In the genomic region with DNA sequence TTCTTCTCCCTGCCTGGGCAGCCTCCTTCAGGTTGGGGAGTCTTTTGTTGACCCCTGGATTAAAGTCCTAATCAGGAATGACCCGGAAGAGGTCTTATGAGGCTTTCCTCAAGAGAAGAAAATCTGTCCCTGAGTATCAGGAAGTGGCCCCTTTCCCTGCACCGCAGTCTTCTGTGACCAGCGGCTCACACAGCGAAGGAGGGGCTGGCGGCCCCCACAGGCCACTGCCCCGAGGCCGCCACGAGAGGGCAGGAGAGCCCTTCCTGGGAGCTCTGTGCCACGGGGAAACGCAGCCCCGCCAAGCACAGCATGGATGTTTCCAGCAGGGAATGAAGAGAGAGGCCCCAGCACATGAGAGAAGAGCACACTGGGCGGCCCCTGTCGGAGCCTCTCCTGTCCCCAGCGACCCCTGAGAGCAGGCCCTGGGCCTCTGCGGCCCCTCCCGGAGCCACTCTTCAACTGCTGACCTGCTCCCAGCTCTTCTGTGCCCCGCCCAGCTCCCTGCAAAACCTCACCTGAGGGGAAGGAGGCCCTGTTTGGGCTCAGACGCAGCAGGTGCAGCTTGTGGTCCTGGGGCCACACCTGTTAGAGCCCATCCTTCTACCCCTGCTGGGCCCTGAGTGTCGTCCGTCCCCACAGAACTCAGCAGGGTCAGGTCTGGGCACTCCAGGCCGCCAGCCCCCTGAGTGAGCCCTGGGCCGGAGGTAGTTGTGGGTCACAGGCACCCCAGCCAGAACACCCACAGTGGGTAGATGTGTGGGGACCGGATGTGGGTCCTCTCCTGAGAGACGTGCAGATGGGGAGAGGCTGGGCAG, we compare ENCODE assay signal across 8 cellular contexts. TPM values are rescaled to one million over a fixed set of nuclear protein-coding genes. Genes with fewer than 3 reads are reported as not detected.
DNase-seq lines count a peak whose midpoint lies in the region; ATAC-seq and TF ChIP-seq lines count a peak whose summit lies in the region.

No MANE protein-coding gene starts in this region.

- no peak overlapping the region for H3K27ac Mint-ChIP-seq in activated B cell treated with CpG ODN at 0.5 μM for 24 hours

- H3K27me3 Mint-ChIP-seq in activated B cell treated with CpG ODN at 0.5 μM for 24 hours: peaks cover 4% of the 10 kb centered on the region

- in situ Hi-C loops in T47D (cut with HindIII; ENCODE audit: low pct_unique_long_range_greater_than_20kb, low sequenced_read_pairs): no loop called here

- ATAC-seq in GM21381 (IDR thresholded peaks at IDR 0.05; ENCODE audit: unreplicated experiment): peak; percentile 38
- ATAC-seq in activated B cell treated with CpG ODN at 0.5 μM for 24 hours (ENCODE audit: low read depth): peak; percentile 63
- no peak for ATAC-seq in GM18909 (IDR thresholded peaks at IDR 0.05; ENCODE audit: poor library complexity, unreplicated experiment)

- H3K9me3 Mint-ChIP-seq in activated B cell treated with CpG ODN at 0.5 μM for 24 hours: no peaks in the 10 kb centered on the region

- H3K36me3 ChIP-seq in ACC112 (ENCODE audit: insufficient read depth, low read length): peaks cover 14% of the 10 kb centered on the region; the same call in 1 of the 2 replicates
- no peaks in the 10 kb centered on the region for H3K36me3 ChIP-seq in spleen

- POLR2A ChIA-PET in activated B cell treated with CpG ODN at 0.5 μM for 24 hours (lab: Charles Lee): interaction anchor here (0.7 kb wide), 1 partner anchor 323 kb away, joined by 3 read pairs; no protein-coding TSS in a partner anchor

- H3K27me3 ChIP-seq in ACC112 (ENCODE audit: insufficient read depth, low read length): no peaks in the 10 kb centered on the region
- no peaks in the 10 kb centered on the region for H3K27me3 ChIP-seq in spleen (replicated peaks in 1 of 7)

- peaks cover 2% of the 10 kb centered on the region for H3K36me3 Mint-ChIP-seq in activated B cell treated with CpG ODN at 0.5 μM for 24 hours (ENCODE audit: low read depth)

- peaks cover 35% of the 10 kb centered on the region for H3K4me1 ChIP-seq in ACC112 (ENCODE audit: control insufficient read depth, insufficient read depth, low read length, unreplicated experiment)
- H3K4me1 ChIP-seq in spleen: peaks cover 36 to 66% (median 56%) of the 10 kb centered on the region in 6 donors

- peaks cover 17% of the 10 kb centered on the region for H3K4me1 Mint-ChIP-seq in activated B cell treated with CpG ODN at 0.5 μM for 24 hours

- no peak for TF ChIP-seq POLR2A in spleen (IDR thresholded peaks at IDR 0.05)

- 15 to 29% (median 19%) methylated on average over 7 to 24 of the region's 24 CpGs for WGBS in spleen, 5 donors

- H2AFZ ChIP-seq in ACC112 (ENCODE audit: low read length, unreplicated experiment): no peak overlapping the region

- H3K79me2 ChIP-seq in ACC112 (ENCODE audit: control insufficient read depth, insufficient read depth, low read length, unreplicated experiment): peaks cover 8% of the 10 kb centered on the region

- peak overlapping the region; percentile 98; the same call in 1 of the 2 replicates for H3K27ac ChIP-seq in ACC112 (ENCODE audit: low read depth, low read length)
- H3K27ac ChIP-seq in spleen: peak overlapping the region; percentile 73 to 93 (median 85)

- H3K4me3 ChIP-seq in ACC112 (ENCODE audit: low read depth, low read length) (no peak overlapping the region), spleen (peak overlapping the region in 1 of 8 donors; percentile 32)

- H3K4me3 Mint-ChIP-seq in activated B cell treated with CpG ODN at 0.5 μM for 24 hours: peak overlapping the region; percentile 44

- no peak for TF ChIP-seq CTCF in activated B cell treated with CpG ODN at 0.5 μM for 24 hours (IDR thresholded peaks at IDR 0.05)
- peak; percentile 95 to 99 (median 97) for TF ChIP-seq CTCF in spleen (IDR thresholded peaks at IDR 0.05 in 8 of 11, conservative IDR thresholded peaks at IDR 0.05 in 3 of 11)

- intact Hi-C loops in activated B cell treated with CpG ODN at 0.5 μM for 24 hours (cut with micrococcal nuclease): loop anchor here (1.0 to 10.0 kb wide), 6 partner anchors 140 to 588 kb away; a partner anchor contains a TSS
- intact Hi-C loops in spleen (cut with DNase I; ENCODE audit: low total_unique reads): loop anchor here (2.0 kb wide), 1 partner anchor 146 kb away; no protein-coding TSS in a partner anchor

- DNase-seq in NCI-H2227 (lab: John Stamatoyannopoulos, UW; ENCODE audit: unreplicated experiment) (peak; percentile 91), activated B cell treated with CpG ODN at 0.5 μM for 24 hours (peak; percentile 60), T47D (ENCODE audit: low read depth in 1 of 2, low spot score in 1 of 2) (peak; percentile 81 to 84), iris pigment epithelial cell (ENCODE audit: low read depth) (peak; percentile 85), spleen (peak; percentile 94)

- CTCF ChIA-PET in activated B cell treated with CpG ODN at 0.5 μM for 24 hours (lab: Charles Lee): interaction anchor here (0.9 to 1.7 kb wide), 9 partner anchors 123 to 631 kb away, joined by 3 to 11 read pairs (median 4); no protein-coding TSS in a partner anchor

- H3K9me3 ChIP-seq in spleen: no peaks in the 10 kb centered on the region

RNA-seq across cellular contexts. Expression of a gene that starts 4.9 kb away (rescaled TPM):
- 19.3 and 21.4 TPM in 2 replicates for total RNA-seq in activated B cell treated with CpG ODN at 0.5 μM for 24 hours
- 10 to 100 TPM; 24.1 to 37.0 (median 28.8) TPM for total RNA-seq in spleen
- polyA plus RNA-seq in spleen: 10 to 100 TPM; 10.5 to 23.2 (median 19.3) TPM
